In genomic region chr16:10366619-10367018, GRCh38 we compare ENCODE assay signal across 1 cellular context. TPM values are rescaled to one million over a fixed set of nuclear protein-coding genes. Genes with fewer than 3 reads are reported as not detected.
"Had no signal": no experiment of that assay in that cellular context is flagged by ENCODE, and none has a peak within 500 bp of the region (broad histone marks: within the 10 kb centered on the region; RNA-seq: fewer than 3 reads in every experiment).

No MANE protein-coding gene starts in this region.

RNA-seq across cellular contexts. Expression of gene ATF7IP2, which starts 19.2 kb away (rescaled TPM):
- total RNA-seq: ascending aorta had no signal
